ENCODE assay signal across 18 cellular contexts in the genomic region with DNA sequence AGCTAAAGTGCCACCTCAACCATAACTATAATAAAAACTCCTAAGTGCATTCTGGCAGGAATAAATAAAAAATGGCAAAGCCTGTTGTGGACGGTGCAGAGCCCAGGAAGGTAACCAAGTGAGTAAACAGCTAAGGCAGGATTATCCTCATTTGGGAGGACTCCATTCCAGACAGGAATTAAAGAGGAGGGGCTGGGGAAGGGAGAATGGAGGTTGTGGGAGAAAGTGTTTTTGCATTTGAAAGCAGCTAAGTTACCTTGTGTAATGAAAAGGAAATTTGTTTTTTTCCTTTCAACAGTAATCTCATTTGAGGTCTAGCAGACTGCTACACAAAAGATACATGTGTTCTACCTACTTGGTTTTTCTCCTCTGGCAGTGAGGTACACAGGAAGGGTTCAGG.
DNase-seq lines count a peak whose midpoint lies in the region; ATAC-seq and TF ChIP-seq lines count a peak whose summit lies in the region.
"Had no signal": no experiment of that assay in that cellular context is flagged by ENCODE, and none has a peak within 500 bp of the region (broad histone marks: within the 10 kb centered on the region; RNA-seq: fewer than 3 reads in every experiment).

No MANE protein-coding gene starts in this region.

- H3K9me3 ChIP-seq in H9 (ENCODE audit: control insufficient read depth, low read depth, low read length) = no peaks in the 10 kb centered on the region
- H3K9me3 ChIP-seq: A549, BLaER1 had no signal

- H3K4me3 ChIP-seq in mesendoderm (ENCODE audit: low read length) = no peak overlapping the region
- H3K4me3 ChIP-seq: A549, BLaER1 had no signal

- H3K27me3 ChIP-seq in H9 (ENCODE audit: insufficient read depth, low read length) (no peaks in the 10 kb centered on the region), mesendoderm (ENCODE audit: insufficient read depth, low read length, poor library complexity) (no peaks in the 10 kb centered on the region)
- H3K27me3 ChIP-seq: BLaER1 had no signal

- no peak overlapping the region for H4K91ac ChIP-seq in H9 (ENCODE audit: insufficient read length, low read depth, low read length)

- H3K23ac ChIP-seq in H9 (ENCODE audit: insufficient read length, low read depth, low read length) (no peak overlapping the region), mesendoderm (ENCODE audit: low read length) (no peak overlapping the region)

- H3K4me1 Mint-ChIP-seq in H9 = peaks cover 29 to 31% of the 10 kb centered on the region in 2 experiments
- peaks cover 0 to 2% (median under 1%) of the 10 kb centered on the region in 3 donors for H3K4me1 Mint-ChIP-seq in T-cell

- H3K14ac ChIP-seq in H9 (ENCODE audit: insufficient read depth, low read length) = no peak overlapping the region

- peak overlapping the region; percentile 40 for H2AFZ ChIP-seq in H9 (ENCODE audit: low read length)

- H3K27me3 Mint-ChIP-seq in H9 (ENCODE audit: low read depth) = no peaks in the 10 kb centered on the region
- H3K27me3 Mint-ChIP-seq in T-cell = no peaks in the 10 kb centered on the region
- H3K27me3 Mint-ChIP-seq: CD4-positive, alpha-beta memory T cell; IgD-negative memory B cell had no signal

- H2BK5ac ChIP-seq in H9 (ENCODE audit: insufficient read length, low read length) = no peak overlapping the region
- no peak overlapping the region for H2BK5ac ChIP-seq in mesendoderm (ENCODE audit: low read length)

- H4K5ac ChIP-seq in H9 (ENCODE audit: insufficient read length, low read depth, low read length) (no peak overlapping the region), mesendoderm (ENCODE audit: low read length) (no peak overlapping the region)

- peak overlapping the region in 1 of 2 experiments; percentile 17; a peak in 2 of 5 replicates for H3K4me3 Mint-ChIP-seq in H9
- no peak overlapping the region for H3K4me3 Mint-ChIP-seq in T-cell
- H3K4me3 Mint-ChIP-seq: CD4-positive, alpha-beta memory T cell; IgD-negative memory B cell had no signal

- peak overlapping the region; percentile 5 to 95 (median 92) for H3K27ac Mint-ChIP-seq in H9
- H3K27ac Mint-ChIP-seq in T-cell = no peak overlapping the region
- H3K27ac Mint-ChIP-seq: CD4-positive, alpha-beta memory T cell had no signal

- no peak for ATAC-seq in T-cell (replicated peaks in 1 of 4)
- ATAC-seq: A549 had no signal

- CTCF ChIA-PET in T-cell (lab: Charles Lee) = interaction anchor here in 1 of 2 donors (0.6 kb wide), 1 partner anchor 77 kb away, joined by 3 read pairs; no protein-coding TSS in a partner anchor

- H3K36me3 Mint-ChIP-seq in H9 (ENCODE audit: insufficient read depth in 1 of 3, low read depth in 3 of 3) (no peaks in the 10 kb centered on the region), T-cell (peaks cover 28% of the 10 kb centered on the region)

- POLR2A ChIA-PET in T-cell (lab: Charles Lee) = no interaction called here

- H2BK12ac ChIP-seq in H9 (ENCODE audit: insufficient read length, low read depth, low read length) = no peak overlapping the region

- H3K4me1 ChIP-seq in H9 (ENCODE audit: insufficient read depth, low read length) (no peaks in the 10 kb centered on the region; the same call in 1 of the 2 replicates), mesendoderm (ENCODE audit: control insufficient read depth, low read depth, low read length) (no peaks in the 10 kb centered on the region)

- H3K56ac ChIP-seq in H9 (ENCODE audit: insufficient read length, low read depth, low read length) = no peak overlapping the region
- no peak overlapping the region for H3K56ac ChIP-seq in mesendoderm (ENCODE audit: low read length)

- H2AK5ac ChIP-seq in H9 (ENCODE audit: insufficient read length, low read length) (no peak overlapping the region), mesendoderm (ENCODE audit: low read length) (no peak overlapping the region)

- H3K18ac ChIP-seq in H9 (ENCODE audit: insufficient read length, low read depth, low read length) (no peak overlapping the region), mesendoderm (ENCODE audit: low read length) (no peak overlapping the region)

- H3T11ph ChIP-seq in H9 (ENCODE audit: low read length) = peak overlapping the region; percentile 67

- no peak for TF ChIP-seq CTCF in H9 (conservative IDR thresholded peaks at IDR 0.05)

- no peak overlapping the region for H2BK120ac ChIP-seq in H9 (ENCODE audit: low read depth, low read length, poor library complexity, severe bottlenecking)
- no peak overlapping the region for H2BK120ac ChIP-seq in mesendoderm (ENCODE audit: low read depth, low read length)

- no peaks in the 10 kb centered on the region for H3K36me3 ChIP-seq in mesendoderm (ENCODE audit: control insufficient read depth, insufficient read depth, low read length)
- H3K36me3 ChIP-seq: BLaER1 had no signal

- H3K79me2 ChIP-seq in H9 (ENCODE audit: insufficient read depth, low read length) (no peaks in the 10 kb centered on the region), mesendoderm (ENCODE audit: control insufficient read depth, insufficient read depth, low read length) (no peaks in the 10 kb centered on the region)

- H3K4ac ChIP-seq in H9 (ENCODE audit: low read depth, low read length) = no peak overlapping the region
- H3K4ac ChIP-seq in mesendoderm (ENCODE audit: low read depth, low read length) = no peak overlapping the region

- no peak overlapping the region for H2BK20ac ChIP-seq in H9 (ENCODE audit: low read depth, low read length, poor library complexity, severe bottlenecking)

- no peaks in the 10 kb centered on the region for H3K23me2 ChIP-seq in H9 (ENCODE audit: insufficient read length, low read depth, low read length, poor library complexity, severe bottlenecking)

- no peaks in the 10 kb centered on the region for H3K79me1 ChIP-seq in H9 (ENCODE audit: insufficient read depth, low read depth, low read length, poor library complexity, severe bottlenecking)
- no peaks in the 10 kb centered on the region for H3K79me1 ChIP-seq in mesendoderm (ENCODE audit: low read length)

- no CpG with 5 or more reads among the region's 1 CpG for WGBS in H9 (ENCODE audit: extremely low coverage, insufficient read length, low lambda C conversion rate)
- WGBS in mesendoderm (ENCODE audit: extremely low coverage, insufficient coverage, low lambda C conversion rate) = no CpG with 5 or more reads among the region's 1 CpG

- H3K9ac ChIP-seq in H9 (ENCODE audit: extremely low read depth, insufficient read length, low read length) (no peak overlapping the region), mesendoderm (ENCODE audit: low read length) (no peak overlapping the region)
- H3K9ac ChIP-seq: BLaER1 had no signal

- DNase-seq in H9 (peak; percentile 38), NCI-H82 treated with DMSO at 0.1 percent for 48 hours (lab: John Stamatoyannopoulos, UW; ENCODE audit: unreplicated experiment) (peak; percentile 41), iPS DF 4.7 (ENCODE audit: extremely low read depth, low spot score) (peak; percentile 30), mesendoderm (peak; percentile 37), OCI-M1 (lab: John Stamatoyannopoulos, UW) (no peak), T-cell (no peak)
- no peak for DNase-seq in activated CD4-positive, alpha-beta T cell treated with anti-CD3 and anti-CD28 coated beads for 4 hours
- DNase-seq: CD4-positive, alpha-beta memory T cell; DMS153; GF-D8; Karpas-422; NCI-H1048; NCI-H1694; NCI-H2081 treated with DMSO at 0.1 percent for 48 hours; NCI-H510A had no signal

- H2BK15ac ChIP-seq in H9 (ENCODE audit: low read depth, low read length) (no peak overlapping the region), mesendoderm (replicated peaks; ENCODE audit: low read depth) (no peak overlapping the region)

- no peaks in the 10 kb centered on the region for H4K20me1 ChIP-seq in H9 (ENCODE audit: control insufficient read depth, insufficient read depth, insufficient read length)
- H4K20me1 ChIP-seq: BLaER1 had no signal

- H3K4me2 ChIP-seq in H9 (ENCODE audit: insufficient read depth, insufficient read length, low read length) (peak overlapping the region; percentile 6), mesendoderm (ENCODE audit: low read length) (no peak overlapping the region)
- H3K4me2 ChIP-seq: A549, BLaER1 had no signal

- H4K8ac ChIP-seq in H9 (replicated peaks; ENCODE audit: insufficient read length, low read depth, low read length) (no peak overlapping the region), mesendoderm (ENCODE audit: low read depth, low read length) (no peak overlapping the region)

- H3K27ac ChIP-seq in H9 (ENCODE audit: insufficient read length, low read depth, low read length) (peak overlapping the region; percentile 25), mesendoderm (ENCODE audit: low read depth, low read length) (no peak overlapping the region)
- H3K27ac ChIP-seq: A549, BLaER1 had no signal

- H3K9me3 Mint-ChIP-seq in H9 (no peaks in the 10 kb centered on the region), T-cell (peaks cover 0 to 4% (median 4%) of the 10 kb centered on the region in 3 donors)
- H3K9me3 Mint-ChIP-seq: IgD-negative memory B cell had no signal

Comparison
In these comparisons a context has a peak if more than half of its experiments do, and no peak if none do; other contexts are left out.
1. DNase-seq: peak in H9 (single experiment), NCI-H82 treated with DMSO at 0.1 percent for 48 hours (single experiment), iPS DF 4.7 (single experiment) and mesendoderm (single experiment); none in activated CD4-positive, alpha-beta T cell treated with anti-CD3 and anti-CD28 coated beads for 4 hours (0 of 2), OCI-M1 (single experiment) and T-cell (0 of 34).
2. H3K27ac Mint-ChIP-seq: peak in H9 (3 of 3); none in T-cell (0 of 2).